ENCODE assay signal across 29 cellular contexts in the genomic region with DNA sequence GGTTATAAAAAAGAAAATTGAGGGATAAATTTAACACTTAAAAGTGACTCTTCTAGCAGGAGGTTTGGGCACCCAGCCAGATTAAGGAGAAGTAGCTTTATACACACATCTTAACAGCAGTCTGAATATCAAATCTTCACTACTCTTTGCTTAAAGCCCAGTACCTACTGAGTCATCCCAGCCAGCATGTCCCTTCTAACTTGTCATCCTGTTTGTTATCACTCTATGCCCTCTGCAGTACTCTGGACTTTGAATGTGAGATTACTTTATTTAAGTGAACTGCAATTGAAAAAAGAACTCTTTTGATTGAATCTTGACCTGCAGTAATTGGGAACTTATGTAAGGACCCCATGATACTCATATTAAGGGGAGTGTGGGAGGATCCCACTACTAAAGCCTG.
A peak's percentile ranks its signal among the peaks of the same experiment; 100 is the strongest.
DNase-seq lines count a peak whose midpoint lies in the region; ATAC-seq and TF ChIP-seq lines count a peak whose summit lies in the region.
"Had no signal": no experiment of that assay in that cellular context is flagged by ENCODE, and none has a peak within 500 bp of the region (broad histone marks: within the 10 kb centered on the region; RNA-seq: fewer than 3 reads in every experiment).

No MANE protein-coding gene starts in this region.

- peaks cover 23 to 29% of the 10 kb centered on the region in 2 donors for H3K4me1 Mint-ChIP-seq in natural killer cell
- peaks cover 0 to 20% of the 10 kb centered on the region in 2 donors for H3K4me1 Mint-ChIP-seq in natural killer cell treated with Interleukin-12 subunit alpha and Interleukin-12 subunit beta and Interleukin-15 and Interleukin-18, amount 100 ng/mL, for 72 hours (ENCODE audit: low read depth in 2 of 2)
- H3K4me1 Mint-ChIP-seq: activated CD4-positive, alpha-beta memory T cell treated with anti-CD3 and anti-CD28 coated beads, Interleukin-2, amount 10 ng/mL, durations not matched to agents 7 days and 5 days; activated T-helper 17 cell treated with anti-CD3 and anti-CD28 coated beads, Interleukin-2, amount 50 U/mL, for 72 hours; nephron had no signal

- intact Hi-C loops in natural killer cell (cut with micrococcal nuclease) = no loop called here

- no peak for TF ChIP-seq CTCF in natural killer cell (IDR thresholded peaks at IDR 0.05)

- no peaks in the 10 kb centered on the region for H3K27me3 Mint-ChIP-seq in natural killer cell (ENCODE audit: low read depth in 2 of 2)
- H3K27me3 Mint-ChIP-seq in natural killer cell treated with Interleukin-12 subunit alpha and Interleukin-12 subunit beta and Interleukin-15 and Interleukin-18, amount 100 ng/mL, for 72 hours = no peaks in the 10 kb centered on the region
- H3K27me3 Mint-ChIP-seq: activated CD4-positive, alpha-beta memory T cell treated with anti-CD3 and anti-CD28 coated beads, Interleukin-2, amount 10 ng/mL, durations not matched to agents 7 days and 5 days; activated T-helper 17 cell treated with anti-CD3 and anti-CD28 coated beads, Interleukin-2, amount 50 U/mL, for 72 hours; effector memory CD8-positive, alpha-beta T cell had no signal

- DNase-seq in natural killer cell = no peak
- no peak for DNase-seq in natural killer cell treated with Interleukin-12 subunit alpha and Interleukin-12 subunit beta and Interleukin-15 and Interleukin-18, amount 100 ng/mL, for 72 hours (ENCODE audit: low spot score)
- peak; percentile 27 for DNase-seq in RKO (ENCODE audit: low spot score)
- DNase-seq in iris pigment epithelial cell (ENCODE audit: low read depth) = peak; percentile 1
- DNase-seq in stimulated activated naive CD8-positive, alpha-beta T cell treated with anti-CD3 and anti-CD28 coated beads, Interleukin-15, Interleukin-2, amounts not matched to agents 100 U/mL and 50 U/mL, for 24 hours = no peak
- DNase-seq: activated CD4-positive, alpha-beta memory T cell treated with anti-CD3 and anti-CD28 coated beads, Interleukin-2, amount 10 ng/mL, durations not matched to agents 7 days and 5 days; activated CD4-positive, CD25-positive, alpha-beta regulatory T cell treated with anti-CD3 and anti-CD28 coated beads, Interleukin-2, amount 50 U/mL, for 72 hours; activated CD8-positive, alpha-beta memory T cell treated with anti-CD3 and anti-CD28 coated beads, Interleukin-2, amount 50 U/mL, for 48 hours; activated naive CD4-positive, alpha-beta T cell treated with anti-CD3 and anti-CD28 coated beads, Interleukin-2, amount 50 U/mL, for 16 hours; amniotic stem cell; colonic mucosa; DMS79 treated with DMSO at 0.1 percent for 48 hours; effector memory CD8-positive, alpha-beta T cell; foreskin keratinocyte; GF-D8; heart right ventricle; NCI-H1105; NCI-H187 treated with DMSO at 0.1 percent for 48 hours; NCI-H226; NCI-H748 treated with DMSO at 0.1 percent for 48 hours; retina; SK-N-SH; stimulated activated CD4-positive, alpha-beta T cell treated with anti-CD3 and anti-CD28 coated beads, Interleukin-1b, Interleukin-23, amount 100 ng/mL, for 48 hours; transverse colon had no signal

- ATAC-seq in natural killer cell (no peak), GM19324 (IDR thresholded peaks at IDR 0.05; ENCODE audit: low FRiP score, unreplicated experiment) (no peak), HG02938 (IDR thresholded peaks at IDR 0.05; ENCODE audit: unreplicated experiment) (no peak)
- no peak for ATAC-seq in natural killer cell treated with Interleukin-12 subunit alpha and Interleukin-12 subunit beta and Interleukin-15 and Interleukin-18, amount 100 ng/mL, for 72 hours
- ATAC-seq in stimulated activated naive CD8-positive, alpha-beta T cell treated with anti-CD3 and anti-CD28 coated beads, Interleukin-15, Interleukin-2, amounts not matched to agents 100 U/mL and 50 U/mL, for 24 hours = no peak
- ATAC-seq: activated T-helper 17 cell treated with anti-CD3 and anti-CD28 coated beads, Interleukin-2, amount 50 U/mL, for 72 hours; effector memory CD8-positive, alpha-beta T cell; foreskin keratinocyte had no signal

- H3K36me3 Mint-ChIP-seq in natural killer cell = no peaks in the 10 kb centered on the region
- no peaks in the 10 kb centered on the region for H3K36me3 Mint-ChIP-seq in natural killer cell treated with Interleukin-12 subunit alpha and Interleukin-12 subunit beta and Interleukin-15 and Interleukin-18, amount 100 ng/mL, for 72 hours

- peak overlapping the region in 1 of 2 donors; percentile 36 for H3K27ac Mint-ChIP-seq in natural killer cell
- H3K27ac Mint-ChIP-seq in natural killer cell treated with Interleukin-12 subunit alpha and Interleukin-12 subunit beta and Interleukin-15 and Interleukin-18, amount 100 ng/mL, for 72 hours = no peak overlapping the region
- H3K27ac Mint-ChIP-seq: activated CD4-positive, alpha-beta memory T cell treated with anti-CD3 and anti-CD28 coated beads, Interleukin-2, amount 10 ng/mL, durations not matched to agents 7 days and 5 days; activated T-helper 17 cell treated with anti-CD3 and anti-CD28 coated beads, Interleukin-2, amount 50 U/mL, for 72 hours; effector memory CD8-positive, alpha-beta T cell; nephron; T-helper 1 cell treated with Interleukin-12 subunit alpha and Interleukin-12 subunit beta and Interleukin-4 antibody, amounts not matched to agents 30 μg/mL and 1 μg/mL, for 36 hours had no signal

- H3K9me3 Mint-ChIP-seq in natural killer cell = no peaks in the 10 kb centered on the region
- no peaks in the 10 kb centered on the region for H3K9me3 Mint-ChIP-seq in natural killer cell treated with Interleukin-12 subunit alpha and Interleukin-12 subunit beta and Interleukin-15 and Interleukin-18, amount 100 ng/mL, for 72 hours
- H3K9me3 Mint-ChIP-seq: activated T-helper 17 cell treated with anti-CD3 and anti-CD28 coated beads, Interleukin-2, amount 50 U/mL, for 72 hours; effector memory CD8-positive, alpha-beta T cell; nephron; T-helper 1 cell treated with Interleukin-12 subunit alpha and Interleukin-12 subunit beta and Interleukin-4 antibody, amounts not matched to agents 30 μg/mL and 1 μg/mL, for 36 hours had no signal

- peak overlapping the region; percentile 10 for H3K4me3 Mint-ChIP-seq in natural killer cell
- H3K4me3 Mint-ChIP-seq in natural killer cell treated with Interleukin-12 subunit alpha and Interleukin-12 subunit beta and Interleukin-15 and Interleukin-18, amount 100 ng/mL, for 72 hours = no peak overlapping the region
- H3K4me3 Mint-ChIP-seq: activated CD4-positive, alpha-beta memory T cell treated with anti-CD3 and anti-CD28 coated beads, Interleukin-2, amount 10 ng/mL, durations not matched to agents 7 days and 5 days; activated T-helper 17 cell treated with anti-CD3 and anti-CD28 coated beads, Interleukin-2, amount 50 U/mL, for 72 hours; effector memory CD8-positive, alpha-beta T cell; nephron; T-helper 1 cell treated with Interleukin-12 subunit alpha and Interleukin-12 subunit beta and Interleukin-4 antibody, amounts not matched to agents 30 μg/mL and 1 μg/mL, for 36 hours had no signal

Comparison
In these comparisons a context has a peak if more than half of its experiments do, and no peak if none do; other contexts are left out.
1. DNase-seq: peak in RKO (single experiment) and iris pigment epithelial cell (single experiment); none in natural killer cell (single experiment), natural killer cell treated with Interleukin-12 subunit alpha and Interleukin-12 subunit beta and Interleukin-15 and Interleukin-18, amount 100 ng/mL, for 72 hours (single experiment) and stimulated activated naive CD8-positive, alpha-beta T cell treated with anti-CD3 and anti-CD28 coated beads, Interleukin-15, Interleukin-2, amounts not matched to agents 100 U/mL and 50 U/mL, for 24 hours (single experiment).